ENCODE assay signal across 9 cellular contexts in the genomic region with DNA sequence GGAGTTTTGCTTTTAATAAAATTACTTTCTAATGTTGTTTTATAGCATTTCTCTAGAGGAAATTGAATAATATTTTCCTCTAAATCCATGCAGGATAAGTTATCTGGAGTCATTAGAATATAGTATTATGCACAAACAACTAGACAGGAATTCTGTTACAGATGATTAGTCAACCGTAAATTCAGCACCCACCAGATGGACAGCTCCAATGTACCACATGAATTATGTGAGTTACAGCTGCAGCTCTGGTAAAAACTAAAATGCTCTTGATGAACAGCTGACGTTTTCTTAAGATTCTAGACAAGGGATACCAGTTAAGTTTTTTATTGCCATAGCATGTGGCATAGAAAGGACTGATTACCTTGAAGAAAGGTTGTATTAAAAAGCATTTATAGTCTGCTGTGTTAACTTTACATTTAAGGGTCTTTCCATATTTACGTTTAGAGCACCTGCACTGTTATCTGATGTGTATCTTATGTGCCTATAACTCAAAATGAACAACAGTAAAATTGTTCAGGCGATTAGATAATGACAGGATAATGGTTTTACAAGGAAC.
DNase-seq lines count a peak whose midpoint lies in the region; ATAC-seq and TF ChIP-seq lines count a peak whose summit lies in the region.
"Had no signal": no experiment of that assay in that cellular context is flagged by ENCODE, and none has a peak within 500 bp of the region (broad histone marks: within the 10 kb centered on the region; RNA-seq: fewer than 3 reads in every experiment).

No MANE protein-coding gene starts in this region.

- CTCF ChIA-PET in Caco-2 (lab: Charles Lee) (no interaction called here), PC-3 (lab: Charles Lee) (no interaction called here)

- DNase-seq in Caco-2 (peak; percentile 46 to 68), KG1 (lab: John Stamatoyannopoulos, UW) (peak; percentile 15), PC-3 (peak; percentile 76), foreskin melanocyte (peak; percentile 7), GM10266 (ENCODE audit: extremely low spot score) (no peak)
- DNase-seq: naive thymus-derived CD4-positive, alpha-beta T cell had no signal

- no peak overlapping the region for H3K27ac Mint-ChIP-seq in Caco-2 (ENCODE audit: unreplicated experiment)
- H3K27ac Mint-ChIP-seq: naive thymus-derived CD4-positive, alpha-beta T cell had no signal

- no peak overlapping the region for H3K4me3 Mint-ChIP-seq in Caco-2 (ENCODE audit: unreplicated experiment)
- H3K4me3 Mint-ChIP-seq: naive thymus-derived CD4-positive, alpha-beta T cell had no signal

- no peaks in the 10 kb centered on the region for H3K4me1 Mint-ChIP-seq in Caco-2 (ENCODE audit: low read depth, unreplicated experiment)
- H3K4me1 Mint-ChIP-seq: naive thymus-derived CD4-positive, alpha-beta T cell had no signal

- no peak overlapping the region for H3K9ac ChIP-seq in PC-3 (ENCODE audit: low read length)

- H3K36me3 ChIP-seq in Caco-2 (ENCODE audit: control insufficient read depth, insufficient read depth, low read length) (no peaks in the 10 kb centered on the region), PC-3 (ENCODE audit: low read depth, low read length) (no peaks in the 10 kb centered on the region)

- POLR2A ChIA-PET in Caco-2 (lab: Charles Lee) = no interaction called here
- POLR2A ChIA-PET in PC-3 (lab: Charles Lee; ENCODE audit: unreplicated experiment) = no interaction called here

- no peaks in the 10 kb centered on the region for H3K9me3 Mint-ChIP-seq in Caco-2 (ENCODE audit: unreplicated experiment)

- no peaks in the 10 kb centered on the region for H3F3A ChIP-seq in PC-3 (ENCODE audit: low read length, unreplicated experiment)

- H3K4me3 ChIP-seq in Caco-2 (ENCODE audit: low read depth, low read length) (no peak overlapping the region), PC-3 (ENCODE audit: low read length) (no peak overlapping the region)

- H3K4me2 ChIP-seq in PC-3 (ENCODE audit: low read length) = no peak overlapping the region

- no peaks in the 10 kb centered on the region for H3K9me2 ChIP-seq in PC-3 (replicated peaks; ENCODE audit: low read length)

- H3K9me3 ChIP-seq in Caco-2 = no peaks in the 10 kb centered on the region
- H3K9me3 ChIP-seq in PC-3 (ENCODE audit: low read length) = no peaks in the 10 kb centered on the region

- peaks cover 3% of the 10 kb centered on the region for H3K27me3 Mint-ChIP-seq in Caco-2 (ENCODE audit: insufficient read depth, unreplicated experiment)
- H3K27me3 Mint-ChIP-seq: naive thymus-derived CD4-positive, alpha-beta T cell had no signal

- H3K36me3 Mint-ChIP-seq in Caco-2 (ENCODE audit: insufficient read depth, unreplicated experiment) = no peaks in the 10 kb centered on the region
- H3K36me3 Mint-ChIP-seq: naive thymus-derived CD4-positive, alpha-beta T cell had no signal

- H3K27ac ChIP-seq in PC-3 (ENCODE audit: low read length) = no peak overlapping the region

- intact Hi-C loops in Caco-2 (cut with micrococcal nuclease; ENCODE audit: unreplicated experiment) = no loop called here
- intact Hi-C loops in PC-3 (cut with micrococcal nuclease) = no loop called here

- no peaks in the 10 kb centered on the region for H3K79me2 ChIP-seq in PC-3 (ENCODE audit: low read length)

- no peaks in the 10 kb centered on the region for H4K20me1 ChIP-seq in PC-3 (ENCODE audit: low read length)

- H2AFZ ChIP-seq in PC-3 (ENCODE audit: low read length) = no peak overlapping the region

- TF ChIP-seq POLR2A in GM18505 (IDR thresholded peaks at IDR 0.05; ENCODE audit: borderline replicate concordance, extremely low read depth, insufficient read depth, insufficient read length) = no peak

- TF ChIP-seq CTCF in Caco-2 (IDR thresholded peaks at IDR 0.05; ENCODE audit: insufficient read depth in 1 of 2, low read depth in 1 of 2, low read length in 1 of 2, severe bottlenecking in 1 of 2, unreplicated experiment in 1 of 2) = no peak
- TF ChIP-seq CTCF in PC-3 (conservative IDR thresholded peaks at IDR 0.05; ENCODE audit: low read depth, low read length) = no peak
- no peak for TF ChIP-seq CTCF in GM10266 (IDR thresholded peaks at IDR 0.05; ENCODE audit: control insufficient read depth, insufficient read depth, low read depth, missing control alignments)

- H3K27me3 ChIP-seq in Caco-2 (replicated peaks; ENCODE audit: control insufficient read depth, insufficient read depth, low read length) (no peaks in the 10 kb centered on the region), PC-3 (ENCODE audit: low read length) (no peaks in the 10 kb centered on the region)

- BruUV-seq in Caco-2 (replicated peaks; lab: Mats Ljungman, UMichigan) (no TSS peak), PC-3 (replicated peaks; lab: Mats Ljungman, UMichigan) (no TSS peak)

- peak; percentile 42; the same call in 1 of the 2 replicates for ATAC-seq in PC-3
- ATAC-seq in GM18505 (IDR thresholded peaks at IDR 0.05; ENCODE audit: unreplicated experiment) = no peak
- ATAC-seq in GM19395 (IDR thresholded peaks at IDR 0.05; ENCODE audit: unreplicated experiment) = no peak
- no peak for ATAC-seq in GM21825 (IDR thresholded peaks at IDR 0.05; ENCODE audit: unreplicated experiment)
- ATAC-seq: naive thymus-derived CD4-positive, alpha-beta T cell had no signal

- no peaks in the 10 kb centered on the region for H3K4me1 ChIP-seq in Caco-2
- no peaks in the 10 kb centered on the region for H3K4me1 ChIP-seq in PC-3 (ENCODE audit: insufficient read depth, low read length)
